9 cellular contexts compared by ENCODE assay signal in genomic region chr1:27388337-27389005, GRCh38.
DNase-seq lines count a peak whose midpoint lies in the region; ATAC-seq lines count a peak whose summit lies in the region.
"Had no signal": no experiment of that assay in that cellular context is flagged by ENCODE, and none has a peak within 500 bp of the region (broad histone marks: within the 10 kb centered on the region; RNA-seq: fewer than 3 reads in every experiment).

No MANE protein-coding gene starts in this region.

- H3K9me3 ChIP-seq in adipocyte (ENCODE audit: control insufficient read depth, low read length), result no peaks in the 10 kb centered on the region
- H3K9me3 ChIP-seq: SJSA1 had no signal

- H3K4me3 ChIP-seq in adipocyte (ENCODE audit: low read length), result no peak overlapping the region
- H3K4me3 ChIP-seq: SJSA1 had no signal

- DNase-seq in DMS153 treated with DMSO at 0.1 percent for 48 hours (lab: John Stamatoyannopoulos, UW; ENCODE audit: unreplicated experiment), result peak; percentile 80
- peak; percentile 73 for DNase-seq in KBM-7
- peak; percentile 63 for DNase-seq in SW480 (ENCODE audit: low spot score)
- peak; percentile 72 for DNase-seq in adipocyte (ENCODE audit: low read depth)
- peak; percentile 71 for DNase-seq in iPS-NIHi7 (ENCODE audit: extremely low spot score)
- DNase-seq in stimulated activated CD4-positive, alpha-beta T cell treated with anti-CD3 and anti-CD28 coated beads, Interleukin-2, amount 100 ng/mL, for 4 hours (ENCODE audit: low read depth), result peak; percentile 57

- H3K9ac ChIP-seq in adipocyte (ENCODE audit: low read length), result no peak overlapping the region

- peaks cover 7% of the 10 kb centered on the region for H3K27me3 ChIP-seq in adipocyte (replicated peaks; ENCODE audit: control insufficient read depth, insufficient read depth, low read length)
- H3K27me3 ChIP-seq: SJSA1 had no signal

- in situ Hi-C loops in KBM-7 (cut with MboI; ENCODE audit: low pct_unique_long_range_greater_than_20kb, low sequenced_read_pairs), result loop anchor here (25.0 kb wide), 1 partner anchor 276 kb away; no protein-coding TSS in a partner anchor

- peaks cover 11% of the 10 kb centered on the region for H3K4me1 ChIP-seq in adipocyte (ENCODE audit: control insufficient read depth, insufficient read depth, low read length)

- ATAC-seq in HG02870 (IDR thresholded peaks at IDR 0.05; ENCODE audit: unreplicated experiment) (no peak), GM18868 (IDR thresholded peaks at IDR 0.05; ENCODE audit: unreplicated experiment) (no peak)

- no peaks in the 10 kb centered on the region for H3K36me3 ChIP-seq in adipocyte (ENCODE audit: control insufficient read depth, insufficient read depth, low read length, severe bottlenecking)
